ENCODE assay signal across 23 cellular contexts in the genomic region with DNA sequence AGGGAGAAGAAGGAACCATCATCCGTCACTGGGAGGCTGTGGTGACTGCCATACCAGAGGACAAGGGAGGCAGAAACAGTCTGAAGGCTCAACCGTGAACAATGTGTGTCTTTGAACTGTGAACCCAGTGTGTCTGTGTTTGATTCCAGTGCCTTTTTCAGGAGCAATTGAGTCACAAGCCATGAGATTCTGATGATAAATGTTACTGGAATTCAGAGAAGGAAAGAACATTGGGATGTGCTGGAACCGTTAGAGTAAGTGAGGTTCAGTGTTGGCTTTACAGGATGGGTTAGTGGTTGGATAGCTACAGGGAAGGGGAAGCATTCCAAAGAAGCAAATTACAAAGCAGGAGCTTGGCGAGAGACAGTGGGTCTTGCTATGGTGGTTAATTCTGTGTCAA.
A peak's percentile ranks its signal among the peaks of the same experiment; 100 is the strongest.
DNase-seq lines count a peak whose midpoint lies in the region; ATAC-seq and TF ChIP-seq lines count a peak whose summit lies in the region.
"Had no signal": no experiment of that assay in that cellular context is flagged by ENCODE, and none has a peak within 500 bp of the region (broad histone marks: within the 10 kb centered on the region; RNA-seq: fewer than 3 reads in every experiment).

No MANE protein-coding gene starts in this region.

- H3K36me3 Mint-ChIP-seq in HFFc6 (ENCODE audit: low read depth), result no peaks in the 10 kb centered on the region
- H3K36me3 Mint-ChIP-seq: CD8-positive, alpha-beta memory T cell had no signal

- H3K4me1 ChIP-seq in osteoblast (ENCODE audit: insufficient read depth, low read length), result no peaks in the 10 kb centered on the region
- no peaks in the 10 kb centered on the region for H3K4me1 ChIP-seq in left lung

- DNase-seq in AG10803 (ENCODE audit: low read depth) (peak; percentile 3), M059J (ENCODE audit: low read depth) (peak; percentile 18), fibroblast of mammary gland (ENCODE audit: low read depth) (peak; percentile 51), osteoblast (ENCODE audit: insufficient read length, low spot score, missing footprints) (peak; percentile 14), HFFc6 (no peak), left lung (no peak), NCI-H128 (lab: John Stamatoyannopoulos, UW; ENCODE audit: unreplicated experiment) (no peak)
- DNase-seq: ACHN; Calu3; CD8-positive, alpha-beta memory T cell; DMS53; KG1; NCI-H1092 treated with DMSO at 0.1 percent for 48 hours; NCI-H2081; NCI-H2171 treated with DMSO at 0.1 percent for 48 hours; NCI-H524 treated with DMSO at 0.1 percent for 48 hours; NCI-H82 had no signal

- no peak overlapping the region for H3K4me3 Mint-ChIP-seq in HFFc6
- H3K4me3 Mint-ChIP-seq: CD8-positive, alpha-beta memory T cell had no signal

- no peaks in the 10 kb centered on the region for H3K27me3 ChIP-seq in osteoblast (ENCODE audit: insufficient read depth, low read length)
- no peaks in the 10 kb centered on the region for H3K27me3 ChIP-seq in left lung

- peaks cover 6% of the 10 kb centered on the region; the same call in 1 of the 2 replicates for H3K4me1 Mint-ChIP-seq in HFFc6 (ENCODE audit: low read depth)
- H3K4me1 Mint-ChIP-seq: CD8-positive, alpha-beta memory T cell had no signal

- H3K4me2 ChIP-seq in osteoblast (ENCODE audit: insufficient read depth, low read length), result no peak overlapping the region

- H3K27me3 Mint-ChIP-seq in HFFc6 (ENCODE audit: insufficient read depth), result no peaks in the 10 kb centered on the region; the same call in 1 of the 2 replicates
- H3K27me3 Mint-ChIP-seq: CD8-positive, alpha-beta memory T cell had no signal

- intact Hi-C loops in left lung (cut with DNase I), result no loop called here

- H3K4me3 ChIP-seq in AG10803 (ENCODE audit: low read length), result no peak overlapping the region
- no peak overlapping the region for H3K4me3 ChIP-seq in fibroblast of mammary gland (ENCODE audit: control insufficient read depth, low read depth, low read length)
- no peak overlapping the region for H3K4me3 ChIP-seq in osteoblast (ENCODE audit: insufficient read depth, low read length)
- no peak overlapping the region for H3K4me3 ChIP-seq in left lung

- H3K27ac ChIP-seq in osteoblast (ENCODE audit: low read depth, low read length) (peak overlapping the region; percentile 29), left lung (no peak overlapping the region)
- H3K27ac ChIP-seq: 22Rv1, C4-2B had no signal

- H3K36me3 ChIP-seq in osteoblast (ENCODE audit: insufficient read depth, low read length) (no peaks in the 10 kb centered on the region), left lung (no peaks in the 10 kb centered on the region)

- no peak overlapping the region for H3K27ac Mint-ChIP-seq in HFFc6
- H3K27ac Mint-ChIP-seq: CD8-positive, alpha-beta memory T cell had no signal

- no peaks in the 10 kb centered on the region for H4K20me1 ChIP-seq in osteoblast (ENCODE audit: insufficient read depth, low read length)

- no peak for TF ChIP-seq CTCF in AG10803 (conservative IDR thresholded peaks at IDR 0.05; ENCODE audit: low read length)
- no peak for TF ChIP-seq CTCF in fibroblast of mammary gland (conservative IDR thresholded peaks at IDR 0.05; ENCODE audit: control insufficient read depth, insufficient read depth, low read depth, low read length)
- TF ChIP-seq CTCF in osteoblast (IDR thresholded peaks at IDR 0.05; ENCODE audit: extremely low read depth, low read depth, low read length), result no peak
- no peak for TF ChIP-seq CTCF in HFFc6 (IDR thresholded peaks at IDR 0.05)
- TF ChIP-seq CTCF in left lung (IDR thresholded peaks at IDR 0.05), result no peak

- no peaks in the 10 kb centered on the region for H3K79me2 ChIP-seq in osteoblast (ENCODE audit: insufficient read depth, low read length)

- ATAC-seq in HG02588 (IDR thresholded peaks at IDR 0.05; ENCODE audit: unreplicated experiment) (no peak), left lung (no peak)
- ATAC-seq: HepG2, Panc1, SK-N-SH treated with all-trans-retinoic acid at 6 μM for 48 hours had no signal

- no peak overlapping the region for H2AFZ ChIP-seq in osteoblast (ENCODE audit: low read length)

- H3K9me3 Mint-ChIP-seq in HFFc6, result peaks cover 4% of the 10 kb centered on the region; the same call in 1 of the 2 replicates

- H3K9me3 ChIP-seq in osteoblast (ENCODE audit: low read depth, low read length) (no peaks in the 10 kb centered on the region), left lung (no peaks in the 10 kb centered on the region)

Comparison
In these comparisons a context has a peak if more than half of its experiments do, and no peak if none do; other contexts are left out.
1. DNase-seq: peak in AG10803 (single experiment), M059J (single experiment), fibroblast of mammary gland (single experiment) and osteoblast (single experiment); none in HFFc6 (single experiment), left lung (0 of 2) and NCI-H128 (single experiment).